ENCODE assay signal across 1 cellular context in the genomic region with DNA sequence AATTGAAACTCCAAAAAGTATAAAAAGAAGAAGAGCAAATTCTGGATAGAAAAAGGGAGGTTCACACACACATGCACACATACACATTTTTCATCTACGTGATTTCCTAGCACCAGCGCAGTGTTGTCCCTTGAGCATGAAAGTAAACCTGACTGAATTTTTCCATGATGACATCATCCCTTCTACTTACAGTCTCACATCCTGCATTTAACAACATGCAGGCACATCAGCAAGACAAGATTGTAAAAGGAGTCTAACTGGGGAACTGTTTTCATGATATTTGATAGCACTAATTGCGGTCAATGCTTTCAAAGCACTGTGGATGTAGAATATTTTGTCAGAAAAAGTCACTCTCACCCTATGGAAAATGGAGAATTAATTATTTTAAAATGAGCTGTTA.
A peak's percentile ranks its signal among the peaks of the same experiment; 100 is the strongest.
TF ChIP-seq lines count a peak whose summit lies in the region.

No MANE protein-coding gene starts in this region.

TF ChIP-seq in HEK293, 187 proteins besides CTCF, POLR2A, EP300 and RAD21 (continued from another document):
- 0 out of 2 replicates have a peak, but pooled peaks have one; percentile 31 for TF ChIP-seq PRDM4 (tag by site-specific recombination; IDR thresholded peaks at IDR 0.05)
- peak; percentile 48; the same call in 1 of the 2 replicates for TF ChIP-seq ZNF366 (tag by site-specific recombination; conservative IDR thresholded peaks at IDR 0.05)
- no peak for TF ChIP-seq ZNF791 (tag by site-specific recombination; IDR thresholded peaks at IDR 0.05)
- TF ChIP-seq ZNF596 (tag by site-specific recombination; IDR thresholded peaks at IDR 0.05): no peak
- no peak for TF ChIP-seq MEIS1 (CRISPR knock-in tag; IDR thresholded peaks at IDR 0.05; ENCODE audit: borderline replicate concordance)
- TF ChIP-seq KLF8 (tag by site-specific recombination; IDR thresholded peaks at IDR 0.05): peak; percentile 38; the same call in 1 of the 2 replicates
- TF ChIP-seq ZNF585B (tag by site-specific recombination; IDR thresholded peaks at IDR 0.05): no peak
- TF ChIP-seq ZNF514 (tag by site-specific recombination; IDR thresholded peaks at IDR 0.05): no peak
- TF ChIP-seq, protein P1, sequence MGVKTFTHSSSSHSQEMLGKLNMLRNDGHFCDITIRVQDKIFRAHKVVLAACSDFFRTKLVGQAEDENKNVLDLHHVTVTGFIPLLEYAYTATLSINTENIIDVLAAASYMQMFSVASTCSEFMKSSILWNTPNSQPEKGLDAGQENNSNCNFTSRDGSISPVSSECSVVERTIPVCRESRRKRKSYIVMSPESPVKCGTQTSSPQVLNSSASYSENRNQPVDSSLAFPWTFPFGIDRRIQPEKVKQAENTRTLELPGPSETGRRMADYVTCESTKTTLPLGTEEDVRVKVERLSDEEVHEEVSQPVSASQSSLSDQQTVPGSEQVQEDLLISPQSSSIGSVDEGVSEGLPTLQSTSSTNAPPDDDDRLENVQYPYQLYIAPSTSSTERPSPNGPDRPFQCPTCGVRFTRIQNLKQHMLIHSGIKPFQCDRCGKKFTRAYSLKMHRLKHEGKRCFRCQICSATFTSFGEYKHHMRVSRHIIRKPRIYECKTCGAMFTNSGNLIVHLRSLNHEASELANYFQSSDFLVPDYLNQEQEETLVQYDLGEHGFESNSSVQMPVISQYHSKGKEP (tag by site-specific recombination; IDR thresholded peaks at IDR 0.05): peak; percentile 94
- no peak for TF ChIP-seq ZNF621 (tag by site-specific recombination; IDR thresholded peaks at IDR 0.05)
- TF ChIP-seq, protein P2, sequence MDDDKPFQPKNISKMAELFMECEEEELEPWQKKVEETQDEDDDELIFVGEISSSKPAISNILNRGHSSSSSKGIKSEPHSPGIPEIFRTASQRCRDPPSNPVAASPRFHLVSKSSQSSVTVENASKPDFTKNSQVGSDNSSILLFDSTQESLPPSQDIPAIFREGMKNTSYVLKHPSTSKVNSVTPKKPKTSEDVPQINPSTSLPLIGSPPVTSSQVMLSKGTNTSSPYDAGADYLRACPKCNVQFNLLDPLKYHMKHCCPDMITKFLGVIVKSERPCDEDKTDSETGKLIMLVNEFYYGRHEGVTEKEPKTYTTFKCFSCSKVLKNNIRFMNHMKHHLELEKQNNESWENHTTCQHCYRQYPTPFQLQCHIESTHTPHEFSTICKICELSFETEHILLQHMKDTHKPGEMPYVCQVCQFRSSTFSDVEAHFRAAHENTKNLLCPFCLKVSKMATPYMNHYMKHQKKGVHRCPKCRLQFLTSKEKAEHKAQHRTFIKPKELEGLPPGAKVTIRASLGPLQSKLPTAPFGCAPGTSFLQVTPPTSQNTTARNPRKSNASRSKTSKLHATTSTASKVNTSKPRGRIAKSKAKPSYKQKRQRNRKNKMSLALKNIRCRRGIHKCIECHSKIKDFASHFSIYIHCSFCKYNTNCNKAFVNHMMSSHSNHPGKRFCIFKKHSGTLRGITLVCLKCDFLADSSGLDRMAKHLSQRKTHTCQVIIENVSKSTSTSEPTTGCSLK (tag by site-specific recombination; IDR thresholded peaks at IDR 0.05): no peak
- TF ChIP-seq ZEB2 (tag by site-specific recombination; IDR thresholded peaks at IDR 0.05): 0 out of 2 replicates have a peak, but pooled peaks have one; percentile 22
- TF ChIP-seq TRIM28 (IDR thresholded peaks at IDR 0.05; ENCODE audit: borderline replicate concordance, low read length): no peak
- TF ChIP-seq ZNF184 (tag by site-specific recombination; IDR thresholded peaks at IDR 0.05): no peak
- 0 out of 2 replicates have a peak, but pooled peaks have one; percentile 5 for TF ChIP-seq SP3 (tag by site-specific recombination; IDR thresholded peaks at IDR 0.05)
- TF ChIP-seq INSM2 (tag by site-specific recombination; IDR thresholded peaks at IDR 0.05): peak; percentile 40
- TF ChIP-seq BCL11B (tag by site-specific recombination; IDR thresholded peaks at IDR 0.05; ENCODE audit: low read depth): no peak
- peak; percentile 36; the same call in 1 of the 2 replicates for TF ChIP-seq WT1 (tag by site-specific recombination; IDR thresholded peaks at IDR 0.05)
- TF ChIP-seq MYNN (tag by site-specific recombination; IDR thresholded peaks at IDR 0.05; ENCODE audit: borderline replicate concordance): no peak
- no peak for TF ChIP-seq ZNF132 (tag by site-specific recombination; IDR thresholded peaks at IDR 0.05; ENCODE audit: borderline replicate concordance)
- TF ChIP-seq ZNF555 (tag by site-specific recombination; conservative IDR thresholded peaks at IDR 0.05): no peak
- peak; percentile 43; the same call in 1 of the 2 replicates for TF ChIP-seq IKZF3 (tag by site-specific recombination; IDR thresholded peaks at IDR 0.05)
- 0 out of 2 replicates have a peak, but pooled peaks have one; percentile 43 for TF ChIP-seq ZNF324 (tag by site-specific recombination; IDR thresholded peaks at IDR 0.05)
- TF ChIP-seq, protein P3, sequence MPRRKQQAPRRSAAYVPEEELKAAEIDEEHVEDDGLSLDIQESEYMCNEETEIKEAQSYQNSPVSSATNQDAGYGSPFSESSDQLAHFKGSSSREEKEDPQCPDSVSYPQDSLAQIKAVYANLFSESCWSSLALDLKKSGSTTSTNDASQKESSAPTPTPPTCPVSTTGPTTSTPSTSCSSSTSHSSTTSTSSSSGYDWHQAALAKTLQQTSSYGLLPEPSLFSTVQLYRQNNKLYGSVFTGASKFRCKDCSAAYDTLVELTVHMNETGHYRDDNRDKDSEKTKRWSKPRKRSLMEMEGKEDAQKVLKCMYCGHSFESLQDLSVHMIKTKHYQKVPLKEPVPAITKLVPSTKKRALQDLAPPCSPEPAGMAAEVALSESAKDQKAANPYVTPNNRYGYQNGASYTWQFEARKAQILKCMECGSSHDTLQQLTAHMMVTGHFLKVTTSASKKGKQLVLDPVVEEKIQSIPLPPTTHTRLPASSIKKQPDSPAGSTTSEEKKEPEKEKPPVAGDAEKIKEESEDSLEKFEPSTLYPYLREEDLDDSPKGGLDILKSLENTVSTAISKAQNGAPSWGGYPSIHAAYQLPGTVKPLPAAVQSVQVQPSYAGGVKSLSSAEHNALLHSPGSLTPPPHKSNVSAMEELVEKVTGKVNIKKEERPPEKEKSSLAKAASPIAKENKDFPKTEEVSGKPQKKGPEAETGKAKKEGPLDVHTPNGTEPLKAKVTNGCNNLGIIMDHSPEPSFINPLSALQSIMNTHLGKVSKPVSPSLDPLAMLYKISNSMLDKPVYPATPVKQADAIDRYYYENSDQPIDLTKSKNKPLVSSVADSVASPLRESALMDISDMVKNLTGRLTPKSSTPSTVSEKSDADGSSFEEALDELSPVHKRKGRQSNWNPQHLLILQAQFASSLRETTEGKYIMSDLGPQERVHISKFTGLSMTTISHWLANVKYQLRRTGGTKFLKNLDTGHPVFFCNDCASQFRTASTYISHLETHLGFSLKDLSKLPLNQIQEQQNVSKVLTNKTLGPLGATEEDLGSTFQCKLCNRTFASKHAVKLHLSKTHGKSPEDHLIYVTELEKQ (tag by site-specific recombination; IDR thresholded peaks at IDR 0.05; ENCODE audit: borderline replicate concordance): peak; percentile 45; the same call in 1 of the 2 replicates
- peak; percentile 81 for TF ChIP-seq SP7 (tag by site-specific recombination; IDR thresholded peaks at IDR 0.05)
